Comparison of ENCODE assay signal across 18 cellular contexts in genomic region chr13:38900188-38900587, GRCh38.
DNase-seq lines count a peak whose midpoint lies in the region; ATAC-seq, FAIRE-seq and TF ChIP-seq lines count a peak whose summit lies in the region.
"Had no signal": no experiment of that assay in that cellular context is flagged by ENCODE, and none has a peak within 500 bp of the region (broad histone marks: within the 10 kb centered on the region; RNA-seq: fewer than 3 reads in every experiment).

No MANE protein-coding gene starts in this region.

- no peak overlapping the region for H3K4me2 ChIP-seq in smooth muscle cell

- ATAC-seq in GM21576 (IDR thresholded peaks at IDR 0.05; ENCODE audit: unreplicated experiment): no peak
- ATAC-seq: activated CD8-positive, alpha-beta memory T cell treated with anti-CD3 and anti-CD28 coated beads, Interleukin-2, amount 10 ng/mL, durations not matched to agents 7 days and 5 days had no signal

- no peaks in the 10 kb centered on the region for H3K79me2 ChIP-seq in smooth muscle cell (ENCODE audit: low read depth)
- H3K79me2 ChIP-seq: parathyroid adenoma had no signal

- H3K9ac ChIP-seq in smooth muscle cell (ENCODE audit: low read depth): no peak overlapping the region
- H3K9ac ChIP-seq: parathyroid adenoma had no signal

- H3K27ac ChIP-seq in smooth muscle cell (ENCODE audit: low read depth): no peak overlapping the region
- H3K27ac ChIP-seq: parathyroid adenoma, SJSA1, upper lobe of left lung had no signal

- H3K27me3 ChIP-seq in smooth muscle cell (ENCODE audit: low read depth): no peaks in the 10 kb centered on the region
- H3K27me3 ChIP-seq: SJSA1, upper lobe of left lung had no signal

- H3K4me1 ChIP-seq in smooth muscle cell (ENCODE audit: low read depth): no peaks in the 10 kb centered on the region
- H3K4me1 ChIP-seq: parathyroid adenoma, SJSA1, upper lobe of left lung had no signal

- DNase-seq in NCI-H748 (lab: John Stamatoyannopoulos, UW; ENCODE audit: unreplicated experiment) (peak; percentile 33), NCI-H748 treated with DMSO at 0.1 percent for 48 hours (lab: John Stamatoyannopoulos, UW) (no peak), NCI-H82 (lab: John Stamatoyannopoulos, UW) (peak; percentile 76), epithelial cell of proximal tubule (ENCODE audit: low read depth) (no peak), smooth muscle cell (lab: John Stamatoyannopoulos, UW; ENCODE audit: unreplicated experiment) (no peak), GM12891 (ENCODE audit: insufficient read length, low spot score) (no peak), NCI-H187 treated with DMSO at 0.1 percent for 48 hours (lab: John Stamatoyannopoulos, UW) (no peak)
- DNase-seq: activated CD8-positive, alpha-beta memory T cell treated with anti-CD3 and anti-CD28 coated beads, Interleukin-2, amount 10 ng/mL, durations not matched to agents 7 days and 5 days; activated naive CD8-positive, alpha-beta T cell treated with anti-CD3 and anti-CD28 coated beads, Interleukin-2, amount 10 ng/mL, durations not matched to agents 7 days and 5 days; erythroblast; HCEC 1CT; mesenchymal stem cell; NCI-H1092; upper lobe of left lung had no signal

- H3K36me3 ChIP-seq in smooth muscle cell (ENCODE audit: low read depth): no peaks in the 10 kb centered on the region
- H3K36me3 ChIP-seq: SJSA1, upper lobe of left lung had no signal

- no peaks in the 10 kb centered on the region for H3F3A ChIP-seq in smooth muscle cell (ENCODE audit: low read depth)

- H3K4me3 ChIP-seq in epithelial cell of proximal tubule (ENCODE audit: low read depth, low read length): no peak overlapping the region
- H3K4me3 ChIP-seq in smooth muscle cell: no peak overlapping the region
- H3K4me3 ChIP-seq: SJSA1, upper lobe of left lung had no signal

- FAIRE-seq in GM12891 (lab: Jason Lieb, UNC): no peak
- FAIRE-seq: GM19239 had no signal

- TF ChIP-seq CTCF in epithelial cell of proximal tubule (conservative IDR thresholded peaks at IDR 0.05; ENCODE audit: low read depth, low read length): peak; percentile 49
- TF ChIP-seq CTCF in smooth muscle cell (IDR thresholded peaks at IDR 0.05; ENCODE audit: borderline replicate concordance, insufficient read depth, poor library complexity, severe bottlenecking): peak; percentile 3

- no peak for TF ChIP-seq POLR2A in GM12891 (IDR thresholded peaks at IDR 0.05; ENCODE audit: low read depth, low read length)

- 63% methylated on average over 3 of the region's 3 CpGs for WGBS in smooth muscle cell (ENCODE audit: low lambda C conversion rate)

- no peaks in the 10 kb centered on the region for H3K9me3 ChIP-seq in smooth muscle cell (replicated peaks; ENCODE audit: low read depth)
- H3K9me3 ChIP-seq: SJSA1, upper lobe of left lung had no signal

- H2AFZ ChIP-seq in smooth muscle cell (ENCODE audit: low read depth): no peak overlapping the region
- H2AFZ ChIP-seq: parathyroid adenoma had no signal

- no peaks in the 10 kb centered on the region for H4K20me1 ChIP-seq in smooth muscle cell (ENCODE audit: low read depth)

TF ChIP-seq in GM12891, 5 proteins besides CTCF, POLR2A, EP300 and RAD21:
- no peak for TF ChIP-seq POLR2AphosphoS5 (IDR thresholded peaks at IDR 0.05; ENCODE audit: low read depth, low read length)
- TF ChIP-seq SPI1 (IDR thresholded peaks at IDR 0.05; ENCODE audit: low read depth, low read length): no peak
- TF ChIP-seq TAF1 (IDR thresholded peaks at IDR 0.05; ENCODE audit: low read depth, low read length): no peak
- no peak for TF ChIP-seq POU2F2 (IDR thresholded peaks at IDR 0.05; ENCODE audit: low read depth, low read length)
- TF ChIP-seq PAX5 (IDR thresholded peaks at IDR 0.05; ENCODE audit: insufficient read depth, low read length, severe bottlenecking): no peak

Comparison
In these comparisons a context has a peak if more than half of its experiments do, and no peak if none do; other contexts are left out.
1. DNase-seq: peak in NCI-H748 (single experiment) and NCI-H82 (single experiment); none in NCI-H748 treated with DMSO at 0.1 percent for 48 hours (single experiment), epithelial cell of proximal tubule (single experiment), smooth muscle cell (single experiment), GM12891 (single experiment) and NCI-H187 treated with DMSO at 0.1 percent for 48 hours (single experiment).